ENCODE assay signal across 8 cellular contexts in the genomic region with DNA sequence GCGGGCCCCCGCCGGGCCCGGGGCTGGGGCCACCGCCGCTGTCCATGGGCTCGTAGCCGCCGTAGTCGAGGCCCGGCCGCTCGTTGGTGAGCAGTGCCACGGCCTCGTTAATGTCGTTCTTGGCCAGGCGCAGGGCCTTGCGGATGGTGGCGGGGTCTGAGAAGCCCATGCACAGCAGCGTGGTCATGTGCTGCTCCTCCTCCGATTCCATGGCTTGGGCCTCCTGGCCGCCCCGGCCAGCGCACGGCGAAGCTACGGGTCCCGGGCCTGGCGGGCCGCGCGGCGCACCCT. TPM values are rescaled to one million over a fixed set of nuclear protein-coding genes. Genes with fewer than 3 reads are reported as not detected.
A peak's percentile ranks its signal among the peaks of the same experiment; 100 is the strongest.
DNase-seq lines count a peak whose midpoint lies in the region; ATAC-seq and TF ChIP-seq lines count a peak whose summit lies in the region.

No MANE protein-coding gene starts in this region.

- ATAC-seq in GM18517 (IDR thresholded peaks at IDR 0.05; ENCODE audit: unreplicated experiment) (peak; percentile 26), HG02973 (IDR thresholded peaks at IDR 0.05; ENCODE audit: unreplicated experiment) (peak; percentile 8), lower lobe of right lung (peak; percentile 24 to 45)

- TF ChIP-seq CTCF in Peyer's patch (IDR thresholded peaks at IDR 0.05) = no peak
- TF ChIP-seq CTCF in lower lobe of right lung (IDR thresholded peaks at IDR 0.05) = no peak

- intact Hi-C loops in lower lobe of right lung (cut with DNase I) = no loop called here

- H3K4me1 ChIP-seq in ACC112 (ENCODE audit: control insufficient read depth, insufficient read depth, low read length, unreplicated experiment) (peaks cover 43% of the 10 kb centered on the region), Peyer's patch (peaks cover 0 to 56% (median 12%) of the 10 kb centered on the region in 4 donors), lower lobe of right lung (peaks cover 66% of the 10 kb centered on the region)

- no peak for TF ChIP-seq POLR2A in Peyer's patch (IDR thresholded peaks at IDR 0.05)

- H2AFZ ChIP-seq in ACC112 (ENCODE audit: low read length, unreplicated experiment) = peak overlapping the region; percentile 91

- DNase-seq in Peyer's patch (peak in 2 of 3 donors; percentile 23 to 63), dermis blood vessel endothelial cell (peak; percentile 61), lower lobe of right lung (peak; percentile 58), superior temporal gyrus (ENCODE audit: extremely low spot score) (peak; percentile 47), foreskin melanocyte (no peak)

- no peaks in the 10 kb centered on the region for H3K27me3 ChIP-seq in ACC112 (ENCODE audit: insufficient read depth, low read length)
- no peaks in the 10 kb centered on the region for H3K27me3 ChIP-seq in Peyer's patch
- H3K27me3 ChIP-seq in lower lobe of right lung (ENCODE audit: low read depth) = no peaks in the 10 kb centered on the region

- peaks cover 58% of the 10 kb centered on the region for H3K79me2 ChIP-seq in ACC112 (ENCODE audit: control insufficient read depth, insufficient read depth, low read length, unreplicated experiment)

- H3K27ac ChIP-seq in ACC112 (ENCODE audit: low read depth, low read length) (peak overlapping the region; percentile 71), Peyer's patch (peak overlapping the region; percentile 93 to 99 (median 97)), lower lobe of right lung (peak overlapping the region; percentile 96)

- H3K36me3 ChIP-seq in ACC112 (ENCODE audit: insufficient read depth, low read length) (no peaks in the 10 kb centered on the region), Peyer's patch (no peaks in the 10 kb centered on the region), lower lobe of right lung (no peaks in the 10 kb centered on the region)

- H3K4me3 ChIP-seq in ACC112 (ENCODE audit: low read depth, low read length) = peak overlapping the region; percentile 98
- peak overlapping the region; percentile 79 to 98 (median 86) for H3K4me3 ChIP-seq in Peyer's patch
- peak overlapping the region; percentile 82 for H3K4me3 ChIP-seq in lower lobe of right lung

- H3K9me3 ChIP-seq in Peyer's patch (no peaks in the 10 kb centered on the region), lower lobe of right lung (no peaks in the 10 kb centered on the region)

RNA-seq across cellular contexts. Expression of a gene that starts 0.3 kb away (rescaled TPM):
- total RNA-seq in Peyer's patch (100 to 1,000 TPM in 1 of 4 donors, 10 to 100 TPM in 3; 37.1 to 130 (median 47.0) TPM), dermis blood vessel endothelial cell (57.9 and 81.3 TPM in 2 replicates), lower lobe of right lung (37.6 TPM)
